ENCODE assay signal across 8 cellular contexts in the genomic region with DNA sequence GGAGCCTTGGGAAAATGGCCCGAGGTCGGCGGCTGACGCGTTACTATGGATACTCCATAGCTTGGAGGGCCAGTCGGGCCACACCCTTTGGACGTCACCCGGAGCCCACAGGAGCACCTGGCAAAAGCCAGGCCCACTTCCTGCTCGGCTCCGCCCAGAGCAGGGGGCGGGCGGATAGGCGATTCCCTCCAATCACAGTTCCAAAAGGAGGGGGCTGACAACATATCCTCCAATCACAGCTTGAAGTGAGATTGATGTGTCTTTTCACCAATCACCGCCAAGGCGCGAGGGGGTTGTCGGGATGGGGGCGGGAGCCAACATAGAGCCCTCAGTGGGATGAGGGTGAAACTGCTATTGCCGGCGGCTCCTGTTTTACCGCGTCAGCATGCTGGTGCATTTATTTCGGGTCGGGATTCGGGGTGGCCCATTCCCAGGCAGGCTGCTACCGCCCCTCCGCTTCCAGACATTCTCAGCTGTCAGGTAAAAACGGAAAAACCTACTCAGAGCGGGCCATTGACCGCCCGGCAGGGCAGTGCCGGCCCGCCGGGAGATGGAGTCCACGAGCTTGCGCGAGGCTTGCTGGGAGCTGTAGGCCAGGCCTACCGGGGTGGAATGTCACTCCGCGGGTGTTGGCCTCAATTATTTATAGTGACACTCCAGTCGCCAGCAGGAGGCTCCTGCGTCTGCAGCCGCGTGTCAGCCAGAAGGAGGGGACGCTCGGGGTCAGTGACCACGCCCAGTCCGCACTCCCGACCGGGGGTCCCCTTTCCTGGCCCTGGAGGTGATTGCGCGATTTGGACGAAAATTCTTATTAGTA. TPM values are rescaled to one million over a fixed set of nuclear protein-coding genes. Genes with fewer than 3 reads are reported as not detected.
DNase-seq lines count a peak whose midpoint lies in the region; ATAC-seq and TF ChIP-seq lines count a peak whose summit lies in the region.

A gene (plus strand): TSS at position 320 of the 817 bp plus-strand sequence. CDS start 66 bp downstream, at position 386.

- H3K4me3 ChIP-seq in heart right ventricle (peak within 1 kb of the TSS; percentile 29 to 84 (median 74)), upper lobe of right lung (peak within 1 kb of the TSS; percentile 73)

- H3K27me3 ChIP-seq in heart right ventricle: peaks cover 0 to 3% (median 0%) of the 10 kb centered on the region in 7 donors
- H3K27me3 ChIP-seq in upper lobe of right lung: no peaks in the 10 kb centered on the region

- TF ChIP-seq CTCF in heart right ventricle (IDR thresholded peaks at IDR 0.05) (peak in 8 of 9 donors; percentile 39 to 82 (median 64)), upper lobe of right lung (IDR thresholded peaks at IDR 0.05) (peak; percentile 52)

- TF ChIP-seq POLR2A in GM15510 (IDR thresholded peaks at IDR 0.05; ENCODE audit: borderline replicate concordance, extremely low read depth, insufficient read length): peak; percentile 59

- H3K27ac Mint-ChIP-seq in T-helper 1 cell treated with Interleukin-12 subunit alpha and Interleukin-12 subunit beta and Interleukin-4 antibody, amounts not matched to agents 30 μg/mL and 1 μg/mL, for 36 hours: peak within 1 kb of the TSS; percentile 94

- 1% methylated on average over 53 of the region's 53 CpGs for WGBS in heart right ventricle, 2 donors

- peak within 1 kb of the TSS; percentile 36 to 91 (median 82) for H3K27ac ChIP-seq in heart right ventricle
- peak within 1 kb of the TSS; percentile 90 for H3K27ac ChIP-seq in upper lobe of right lung

- intact Hi-C loops in heart right ventricle (cut with DNase I): loop anchor here in 6 of 10 donors (1.0 to 5.0 kb wide), 7 partner anchors 30 to 84 kb away; a partner anchor contains a TSS
- intact Hi-C loops in posterior vena cava (cut with DNase I): no loop called here
- intact Hi-C loops in upper lobe of right lung (cut with DNase I): no loop called here

- no peaks in the 10 kb centered on the region for H3K9me3 Mint-ChIP-seq in T-helper 1 cell treated with Interleukin-12 subunit alpha and Interleukin-12 subunit beta and Interleukin-4 antibody, amounts not matched to agents 30 μg/mL and 1 μg/mL, for 36 hours

- peak; percentile 100 for DNase-seq in NCI-H1694 (lab: John Stamatoyannopoulos, UW)
- DNase-seq in amniotic stem cell (lab: John Stamatoyannopoulos, UW): peak; percentile 91
- peak; percentile 95 to 100 for DNase-seq in heart right ventricle
- peak; percentile 99 for DNase-seq in posterior vena cava (ENCODE audit: low spot score)
- peak; percentile 98 for DNase-seq in upper lobe of right lung

- H3K4me1 ChIP-seq in heart right ventricle: peaks cover 3 to 21% (median 14%) of the 10 kb centered on the region in 9 donors
- peaks cover 11% of the 10 kb centered on the region for H3K4me1 ChIP-seq in upper lobe of right lung

- peak within 1 kb of the TSS; percentile 95 for H3K4me3 Mint-ChIP-seq in T-helper 1 cell treated with Interleukin-12 subunit alpha and Interleukin-12 subunit beta and Interleukin-4 antibody, amounts not matched to agents 30 μg/mL and 1 μg/mL, for 36 hours

- ATAC-seq in HG02885 (IDR thresholded peaks at IDR 0.05; ENCODE audit: poor library complexity, unreplicated experiment) (peak; percentile 97), heart right ventricle (peak; percentile 94 to 98 (median 96)), upper lobe of right lung (peak; percentile 96)

- H3K4me1 Mint-ChIP-seq in T-helper 1 cell treated with Interleukin-12 subunit alpha and Interleukin-12 subunit beta and Interleukin-4 antibody, amounts not matched to agents 30 μg/mL and 1 μg/mL, for 36 hours (ENCODE audit: low read depth): peaks cover 20% of the 10 kb centered on the region

- H3K36me3 ChIP-seq in heart right ventricle (peaks cover 0 to 19% (median 0%) of the 10 kb centered on the region in 9 donors), upper lobe of right lung (no peaks in the 10 kb centered on the region)

- H3K9me3 ChIP-seq in heart right ventricle: no peaks in the 10 kb centered on the region
- H3K9me3 ChIP-seq in upper lobe of right lung: no peaks in the 10 kb centered on the region

- peaks cover 2% of the 10 kb centered on the region for H3K36me3 Mint-ChIP-seq in T-helper 1 cell treated with Interleukin-12 subunit alpha and Interleukin-12 subunit beta and Interleukin-4 antibody, amounts not matched to agents 30 μg/mL and 1 μg/mL, for 36 hours (ENCODE audit: low read depth)

- no peaks in the 10 kb centered on the region for H3K27me3 Mint-ChIP-seq in T-helper 1 cell treated with Interleukin-12 subunit alpha and Interleukin-12 subunit beta and Interleukin-4 antibody, amounts not matched to agents 30 μg/mL and 1 μg/mL, for 36 hours (ENCODE audit: low read depth)

RNA-seq across cellular contexts. Expression of the gene that starts here (rescaled TPM):
- total RNA-seq in heart right ventricle: 10 to 100 TPM; 20.9 to 32.4 (median 24.6) TPM
- 10 to 100 TPM; 16.7 to 42.2 TPM for polyA plus RNA-seq in heart right ventricle
- 10 to 100 TPM; 19.2 to 24.5 TPM for total RNA-seq in posterior vena cava
- 40.6 TPM for total RNA-seq in upper lobe of right lung

Comparison
In these comparisons a context has a peak if more than half of its experiments do, and no peak if none do; other contexts are left out.
1. Peak in every context shown above with its lines: DNase-seq, ATAC-seq, H3K4me3 ChIP-seq and H3K27ac ChIP-seq.
2. intact Hi-C loops: an anchor here in heart right ventricle (1.0 to 5.0 kb wide); none called in posterior vena cava and upper lobe of right lung.